Comparison of ENCODE assay signal across 1 cellular context in genomic region chr6:163416640-163417253, GRCh38.
TF ChIP-seq lines count a peak whose summit lies in the region.

No MANE protein-coding gene starts in this region.

TF ChIP-seq in HepG2, 621 proteins besides CTCF, POLR2A, EP300 and RAD21 (continued from another document):
- peak; percentile 32; the same call in 1 of the 2 replicates for TF ChIP-seq PAXIP1 (CRISPR knock-in tag; conservative IDR thresholded peaks at IDR 0.05)
- no peak for TF ChIP-seq ZNF143 (CRISPR knock-in tag; IDR thresholded peaks at IDR 0.05)
TF ChIP-seq in HepG2: peak in this region for 43.
